ENCODE assay signal across 13 cellular contexts in the genomic region with DNA sequence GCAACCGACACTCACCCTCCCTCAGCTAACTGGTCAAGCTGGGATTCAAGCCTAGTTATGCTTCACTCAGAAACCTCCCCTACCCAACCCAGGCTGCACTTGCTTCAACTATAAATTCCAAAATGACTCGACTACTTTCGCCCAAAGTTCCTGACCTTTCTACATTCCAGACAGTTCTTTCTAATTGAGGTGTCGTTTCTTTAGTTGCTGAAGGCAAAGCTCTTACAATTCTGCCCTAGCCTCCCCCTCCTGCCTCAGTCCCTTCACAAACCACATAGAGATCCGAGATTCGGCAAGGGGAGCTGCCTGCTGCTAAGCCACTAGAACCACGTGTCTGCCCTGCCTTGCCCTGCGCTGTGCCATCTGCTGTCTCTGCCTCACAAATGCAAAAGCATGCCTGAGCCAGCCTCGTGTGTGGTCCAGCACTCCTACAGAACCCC.
A peak's percentile ranks its signal among the peaks of the same experiment; 100 is the strongest.
DNase-seq lines count a peak whose midpoint lies in the region; TF ChIP-seq lines count a peak whose summit lies in the region.
"Had no signal": no experiment of that assay in that cellular context is flagged by ENCODE, and none has a peak within 500 bp of the region (broad histone marks: within the 10 kb centered on the region; RNA-seq: fewer than 3 reads in every experiment).

No MANE protein-coding gene starts in this region.

- no peak overlapping the region for H3K27ac Mint-ChIP-seq in osteocyte (ENCODE audit: unreplicated experiment)
- H3K27ac Mint-ChIP-seq: CD4-positive, alpha-beta T cell had no signal

- DNase-seq in ELF-1 (ENCODE audit: low read depth, low spot score) (peak; percentile 79), NCI-H82 (lab: John Stamatoyannopoulos, UW) (peak; percentile 82), epithelial cell of esophagus (ENCODE audit: low read depth) (peak; percentile 22), osteocyte (ENCODE audit: extremely low spot score, unreplicated experiment) (peak; percentile 46), NCI-H1048 (lab: John Stamatoyannopoulos, UW) (no peak), NCI-H2081 (lab: John Stamatoyannopoulos, UW) (no peak), midbrain (lab: John Stamatoyannopoulos, UW) (no peak), NCI-H2081 treated with DMSO at 0.1 percent for 48 hours (lab: John Stamatoyannopoulos, UW) (no peak)
- DNase-seq: activated CD8-positive, alpha-beta memory T cell treated with anti-CD3 and anti-CD28 coated beads, Interleukin-2, amount 50 U/mL, for 48 hours; CD4-positive, alpha-beta T cell; SIG-M5; stimulated activated CD4-positive, alpha-beta T cell treated with anti-CD3 and anti-CD28 coated beads, Interleukin-4, amount 100 ng/mL, for 24 hours; stimulated activated naive CD8-positive, alpha-beta T cell treated with anti-CD3 and anti-CD28 coated beads, Interleukin-15, Interleukin-2, amounts not matched to agents 100 U/mL and 50 U/mL, for 24 hours had no signal

- TF ChIP-seq CTCF in epithelial cell of esophagus (IDR thresholded peaks at IDR 0.05; ENCODE audit: insufficient read depth, low read depth, low read length, missing control alignments) (no peak), osteocyte (IDR thresholded peaks at IDR 0.05) (no peak)

- no peak overlapping the region for H3K4me3 Mint-ChIP-seq in osteocyte (ENCODE audit: unreplicated experiment)
- H3K4me3 Mint-ChIP-seq: CD4-positive, alpha-beta T cell had no signal

- H3K36me3 Mint-ChIP-seq in osteocyte (ENCODE audit: unreplicated experiment): no peaks in the 10 kb centered on the region

- no peaks in the 10 kb centered on the region for H3K9me3 Mint-ChIP-seq in osteocyte (ENCODE audit: unreplicated experiment)
- H3K9me3 Mint-ChIP-seq: CD4-positive, alpha-beta T cell had no signal

- peaks cover 51% of the 10 kb centered on the region for H3K27me3 Mint-ChIP-seq in osteocyte (ENCODE audit: unreplicated experiment)

- H3K4me1 Mint-ChIP-seq in osteocyte (ENCODE audit: unreplicated experiment): no peaks in the 10 kb centered on the region

- no peak overlapping the region for H3K4me3 ChIP-seq in epithelial cell of esophagus (ENCODE audit: low read length)

Comparison
In these comparisons a context has a peak if more than half of its experiments do, and no peak if none do; other contexts are left out.
1. DNase-seq: peak in ELF-1 (single experiment), NCI-H82 (single experiment), epithelial cell of esophagus (single experiment) and osteocyte (single experiment); none in NCI-H1048 (single experiment), NCI-H2081 (0 of 2), midbrain (single experiment) and NCI-H2081 treated with DMSO at 0.1 percent for 48 hours (single experiment).